13 cellular contexts compared by ENCODE assay signal in the genomic region with DNA sequence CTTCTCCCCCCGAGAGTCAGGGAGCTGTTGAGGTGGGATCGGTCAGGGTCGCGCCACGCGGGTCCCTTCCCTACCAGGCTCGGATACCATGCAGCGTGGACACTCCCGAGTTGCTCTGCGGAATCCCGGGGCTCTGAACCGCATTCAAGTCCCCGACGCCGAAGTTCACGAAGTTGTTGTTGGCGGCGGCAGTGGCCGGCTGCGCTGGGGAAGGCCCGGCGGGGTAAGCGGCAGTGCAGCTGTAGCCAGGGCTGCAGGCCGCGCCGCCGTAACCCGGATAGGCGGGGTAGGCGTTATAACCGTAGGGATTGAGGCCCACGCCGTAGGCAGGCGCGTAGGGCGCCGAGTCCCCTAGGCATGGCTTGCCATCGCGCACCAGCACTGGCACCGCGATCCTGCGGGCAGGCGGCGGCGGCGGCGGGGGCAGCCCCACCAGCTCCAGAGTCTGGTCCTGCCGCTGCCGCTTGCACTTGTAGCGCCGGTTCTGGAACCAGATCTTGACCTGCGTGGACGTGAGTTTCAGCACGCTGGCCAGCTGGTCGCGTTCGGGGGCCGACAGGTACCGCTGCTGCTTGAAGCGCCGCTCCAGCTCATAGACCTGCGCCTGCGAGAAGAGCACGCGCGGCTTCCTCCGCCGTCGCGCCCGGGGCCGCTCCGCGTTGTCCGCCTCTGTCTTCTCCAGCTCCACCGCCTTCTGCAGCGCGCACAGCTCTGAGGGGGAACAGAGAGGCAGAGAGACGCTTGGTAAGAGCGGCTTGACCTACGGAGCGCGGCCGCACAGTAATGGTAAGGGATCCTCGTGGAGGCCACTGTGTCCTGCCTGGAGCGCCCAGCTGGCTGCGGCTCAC. TPM values are rescaled to one million over a fixed set of nuclear protein-coding genes. Genes with fewer than 3 reads are reported as not detected.
DNase-seq lines count a peak whose midpoint lies in the region; ATAC-seq, FAIRE-seq and TF ChIP-seq lines count a peak whose summit lies in the region.
"Had no signal": no experiment of that assay in that cellular context is flagged by ENCODE, and none has a peak within 500 bp of the region (broad histone marks: within the 10 kb centered on the region; RNA-seq: fewer than 3 reads in every experiment).

No MANE protein-coding gene starts in this region.

- DNase-seq in NCI-H69 (lab: John Stamatoyannopoulos, UW) (peak; percentile 18), endothelial cell of umbilical vein (ENCODE audit: low read depth, low spot score) (no peak), neuronal stem cell (ENCODE audit: low spot score) (no peak), BE2C (no peak), SHP77 (lab: John Stamatoyannopoulos, UW) (no peak), DMS153 (lab: John Stamatoyannopoulos, UW) (no peak)
- DNase-seq: DMS79; effector memory CD8-positive, alpha-beta T cell; stomach had no signal

- no TSS peak for BruUV-seq in endothelial cell of umbilical vein (replicated peaks; lab: Mats Ljungman, UMichigan)

- H3K79me2 ChIP-seq in endothelial cell of umbilical vein (ENCODE audit: control insufficient read depth, insufficient read depth, low read length), result no peaks in the 10 kb centered on the region

- no peak overlapping the region for H2BK120ac ChIP-seq in neuronal stem cell (ENCODE audit: low read depth, low read length)

- no peak for TF ChIP-seq POLR2A in endothelial cell of umbilical vein (IDR thresholded peaks at IDR 0.05; ENCODE audit: low read depth, low read length)

- peak overlapping the region; percentile 89 for H3K23ac ChIP-seq in neuronal stem cell (ENCODE audit: low read depth, low read length, poor library complexity)

- peak overlapping the region; percentile 20 for H2BK15ac ChIP-seq in neuronal stem cell (ENCODE audit: low read length)

- no peak for FAIRE-seq in endothelial cell of umbilical vein (lab: Jason Lieb, UNC)
- FAIRE-seq: HTR-8/SVneo had no signal

- no peaks in the 10 kb centered on the region for H3K36me3 ChIP-seq in ES-I3 (ENCODE audit: insufficient read depth, low read length)
- no peaks in the 10 kb centered on the region for H3K36me3 ChIP-seq in endothelial cell of umbilical vein (ENCODE audit: control insufficient read depth in 2 of 2, extremely low read depth in 1 of 2, insufficient read depth in 2 of 2, low read length in 2 of 2)
- H3K36me3 ChIP-seq in neuronal stem cell (replicated peaks in 1 of 2; ENCODE audit: control insufficient read depth in 2 of 2, insufficient read depth in 2 of 2, low read length in 2 of 2), result peaks cover 0 to 18% of the 10 kb centered on the region in 2 donors
- no peaks in the 10 kb centered on the region for H3K36me3 ChIP-seq in BE2C
- H3K36me3 ChIP-seq: stomach had no signal

- H4K20me1 ChIP-seq in endothelial cell of umbilical vein (replicated peaks; ENCODE audit: control insufficient read depth, extremely low read depth, insufficient read depth, low read length), result no peaks in the 10 kb centered on the region

- H4K8ac ChIP-seq in neuronal stem cell (ENCODE audit: low read depth, low read length), result no peak overlapping the region

- H3K4ac ChIP-seq in neuronal stem cell (ENCODE audit: low read length), result no peak overlapping the region

- H3K27ac ChIP-seq in endothelial cell of umbilical vein (ENCODE audit: insufficient read depth, low read depth, low read length), result no peak overlapping the region
- no peak overlapping the region for H3K27ac ChIP-seq in neuronal stem cell (replicated peaks; ENCODE audit: low read length)
- H3K27ac ChIP-seq: stomach had no signal

- peak overlapping the region; percentile 85 for H3K18ac ChIP-seq in neuronal stem cell (ENCODE audit: low read length)

- H3K4me3 ChIP-seq in endothelial cell of umbilical vein (replicated peaks in 1 of 3; ENCODE audit: insufficient read depth in 1 of 3, low read depth in 1 of 3, low read length in 3 of 3) (no peak overlapping the region), neuronal stem cell (ENCODE audit: low read length in 2 of 2) (peak overlapping the region in 1 of 2 donors; percentile 4), BE2C (ENCODE audit: low read depth, low read length) (no peak overlapping the region)

- peak overlapping the region; percentile 18 for H2AFZ ChIP-seq in endothelial cell of umbilical vein (ENCODE audit: low read depth, low read length)
- peak overlapping the region; percentile 68 for H2AFZ ChIP-seq in neuronal stem cell (ENCODE audit: low read length)

- CTCF ChIA-PET in endothelial cell of umbilical vein (lab: Charles Lee), result no interaction called here

- no peak overlapping the region for H3K14ac ChIP-seq in neuronal stem cell (ENCODE audit: low read length)

- ATAC-seq in GM21723 (IDR thresholded peaks at IDR 0.05; ENCODE audit: unreplicated experiment), result no peak
- ATAC-seq: activated T-helper 17 cell treated with anti-CD3 and anti-CD28 coated beads, Interleukin-2, amount 50 U/mL, for 72 hours; effector memory CD8-positive, alpha-beta T cell had no signal

- peaks cover 15% of the 10 kb centered on the region for H3K4me1 ChIP-seq in ES-I3 (ENCODE audit: insufficient read depth, low read length)
- peaks cover 8% of the 10 kb centered on the region for H3K4me1 ChIP-seq in endothelial cell of umbilical vein (ENCODE audit: control insufficient read depth, extremely low read depth, insufficient read depth, low read length)
- peaks cover 7 to 8% of the 10 kb centered on the region in 2 donors for H3K4me1 ChIP-seq in neuronal stem cell (ENCODE audit: control insufficient read depth in 2 of 2, insufficient read depth in 1 of 2, low read depth in 1 of 2, low read length in 2 of 2)
- H3K4me1 ChIP-seq in BE2C, result no peaks in the 10 kb centered on the region

- H3K27me3 ChIP-seq in endothelial cell of umbilical vein (ENCODE audit: control insufficient read depth in 2 of 2, insufficient read depth in 2 of 2, low read length in 2 of 2) (peaks cover 91 to 98% of the 10 kb centered on the region in 2 experiments), neuronal stem cell (ENCODE audit: control insufficient read depth in 3 of 3, insufficient read depth in 3 of 3, low read depth in 1 of 3, low read length in 3 of 3) (peaks cover 85 to 100% (median 100%) of the 10 kb centered on the region in 3 experiments), BE2C (peaks cover 99% of the 10 kb centered on the region)

- H3K9ac ChIP-seq in ES-I3 (ENCODE audit: low read depth, low read length) (peak overlapping the region; percentile 7; the same call in 1 of the 2 replicates), endothelial cell of umbilical vein (replicated peaks; ENCODE audit: extremely low read depth, insufficient read depth, low read length) (no peak overlapping the region), neuronal stem cell (ENCODE audit: low read depth, low read length, poor library complexity) (no peak overlapping the region)

- H2AK5ac ChIP-seq in neuronal stem cell (ENCODE audit: low read depth, low read length), result peak overlapping the region; percentile 65

- H3K9me3 ChIP-seq in ES-I3 (ENCODE audit: control insufficient read depth, insufficient read depth, low read length) (no peaks in the 10 kb centered on the region), endothelial cell of umbilical vein (replicated peaks; ENCODE audit: control insufficient read depth, insufficient read depth, low read length) (no peaks in the 10 kb centered on the region), neuronal stem cell (replicated peaks in 1 of 2; ENCODE audit: control insufficient read depth in 2 of 2, insufficient read depth in 1 of 2, low read depth in 1 of 2, low read length in 2 of 2) (peaks cover 0 to 6% of the 10 kb centered on the region in 2 donors), BE2C (no peaks in the 10 kb centered on the region)
- H3K9me3 ChIP-seq: stomach had no signal

- POLR2A ChIA-PET in endothelial cell of umbilical vein (lab: Charles Lee), result no interaction called here

- H3K4me2 ChIP-seq in endothelial cell of umbilical vein (ENCODE audit: insufficient read depth, low read length), result no peak overlapping the region
- H3K4me2 ChIP-seq in neuronal stem cell (ENCODE audit: insufficient read depth, low read length, poor library complexity, severe bottlenecking), result no peak overlapping the region

- H4K91ac ChIP-seq in neuronal stem cell (ENCODE audit: low read depth, low read length, poor library complexity), result no peak overlapping the region

- no peaks in the 10 kb centered on the region for H3K79me1 ChIP-seq in neuronal stem cell (ENCODE audit: low read depth, low read length)

- TF ChIP-seq CTCF in endothelial cell of umbilical vein (IDR thresholded peaks at IDR 0.05; ENCODE audit: extremely low read depth in 1 of 2, insufficient read depth in 1 of 2, low read depth in 1 of 2, low read length in 2 of 2), result no peak
- TF ChIP-seq CTCF in BE2C (IDR thresholded peaks at IDR 0.05; ENCODE audit: low read depth, low read length), result no peak

- H2BK12ac ChIP-seq in neuronal stem cell (ENCODE audit: low read length), result no peak overlapping the region

- dilution Hi-C loops in endothelial cell of umbilical vein (cut with MboI; ENCODE audit: extremely low pct_ligation_motif_present, low sequenced_read_pairs), result no loop called here

- H2BK5ac ChIP-seq in neuronal stem cell (ENCODE audit: low read length), result no peak overlapping the region

- intact Hi-C loops in endothelial cell of umbilical vein (cut with micrococcal nuclease), result loop anchor here (5.0 kb wide), 1 partner anchor 50 kb away; no protein-coding TSS in a partner anchor

- no CpG with 5 or more reads among the region's 87 CpGs for WGBS in neuronal stem cell (ENCODE audit: extremely low coverage in 2 of 2, insufficient read length in 2 of 2, insufficient replicate concordance in 1 of 2), 2 donors

- no peaks in the 10 kb centered on the region for H3K9me1 ChIP-seq in endothelial cell of umbilical vein (replicated peaks; ENCODE audit: control insufficient read depth, extremely low read depth, insufficient read depth, low read length)

TF ChIP-seq in endothelial cell of umbilical vein, 7 proteins besides CTCF, POLR2A, EP300 and RAD21 (continues in another document):
- peak; percentile 98 for TF ChIP-seq EZH2 (IDR thresholded peaks at IDR 0.05; ENCODE audit: borderline replicate concordance, low read depth, low read length, severe bottlenecking)
- no peak for TF ChIP-seq MYC (IDR thresholded peaks at IDR 0.05; ENCODE audit: low read depth, low read length)
- no peak for TF ChIP-seq FOS (IDR thresholded peaks at IDR 0.05; ENCODE audit: borderline replicate concordance, insufficient read depth, low read length)

RNA-seq across cellular contexts. Expression of a gene that starts 2.3 kb away (rescaled TPM):
- total RNA-seq in endothelial cell of umbilical vein, result not detected in 2 replicates
- polyA plus RNA-seq in endothelial cell of umbilical vein, result 0.29 TPM in 1 of 2 replicates, not detected in the other
- polyA plus RNA-seq in endothelial cell of umbilical vein (2011; cell fraction: cytosol; rRNA removed), result 0.04 TPM in 1 of 2 replicates, not detected in the other
- not detected in 2 replicates for polyA plus RNA-seq in endothelial cell of umbilical vein (2011; cell fraction: nucleus; rRNA removed)
- not detected in 2 replicates for polyA plus RNA-seq in endothelial cell of umbilical vein (2012)
- not detected in 2 replicates for polyA minus RNA-seq in endothelial cell of umbilical vein
- polyA minus RNA-seq in endothelial cell of umbilical vein (2011; cell fraction: cytosol; rRNA and poly(A)+ RNA removed), result not detected
- not detected in 2 replicates for polyA minus RNA-seq in endothelial cell of umbilical vein (2011; cell fraction: nucleus; rRNA and poly(A)+ RNA removed)
- polyA plus RNA-seq in neuronal stem cell (2013, experiment 1 of 2), result 0.13 TPM
- 0.08 TPM for polyA plus RNA-seq in neuronal stem cell (2013, experiment 2 of 2)
- not detected for polyA plus RNA-seq in BE2C (2012; ENCODE audit: insufficient read depth, insufficient read length, low read depth)
- total RNA-seq: activated T-helper 17 cell treated with anti-CD3 and anti-CD28 coated beads, Interleukin-2, amount 50 U/mL, for 72 hours; stomach had no signal
